Comparison of ENCODE assay signal across 15 cellular contexts in the genomic region with DNA sequence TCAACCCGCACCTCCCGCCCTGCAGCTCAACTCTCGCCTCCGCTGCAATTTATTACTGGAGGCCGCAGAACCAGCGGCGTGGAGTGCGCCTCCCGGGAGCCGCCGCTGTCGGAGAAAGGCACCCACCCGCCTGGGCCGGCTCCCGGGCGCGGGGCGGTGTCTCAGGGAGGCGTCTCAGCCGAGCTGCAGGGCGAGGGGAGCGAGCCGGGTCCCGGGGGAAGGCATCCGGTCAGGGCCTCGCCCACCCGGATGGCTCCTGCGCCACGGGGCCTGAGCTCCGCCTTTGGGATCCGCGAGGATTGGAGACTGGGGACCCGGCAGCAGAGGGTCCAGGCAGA. TPM values are rescaled to one million over a fixed set of nuclear protein-coding genes. Genes with fewer than 3 reads are reported as not detected.
DNase-seq lines count a peak whose midpoint lies in the region; FAIRE-seq and TF ChIP-seq lines count a peak whose summit lies in the region.
"Had no signal": no experiment of that assay in that cellular context is flagged by ENCODE, and none has a peak within 500 bp of the region (broad histone marks: within the 10 kb centered on the region; RNA-seq: fewer than 3 reads in every experiment).

No MANE protein-coding gene starts in this region.

- H3K4me1 ChIP-seq in HUES6 (ENCODE audit: control insufficient read depth, insufficient read depth, low read length) = peaks cover 20% of the 10 kb centered on the region
- no peaks in the 10 kb centered on the region for H3K4me1 ChIP-seq in endodermal cell (ENCODE audit: control insufficient read depth, insufficient read depth, low read length)
- peaks cover 2 to 8% of the 10 kb centered on the region in 2 donors for H3K4me1 ChIP-seq in kidney (ENCODE audit: control insufficient read depth in 1 of 2, insufficient read depth in 1 of 2, low read depth in 1 of 2, low read length in 2 of 2)

- peaks cover 10% of the 10 kb centered on the region for H3K4me1 Mint-ChIP-seq in endodermal cell
- H3K4me1 Mint-ChIP-seq: CD4-positive, alpha-beta memory T cell had no signal

- H3K27me3 ChIP-seq in HUES6 (ENCODE audit: control insufficient read depth, insufficient read depth, low read length) = peaks cover 27% of the 10 kb centered on the region
- no peaks in the 10 kb centered on the region for H3K27me3 ChIP-seq in endodermal cell (ENCODE audit: control insufficient read depth, insufficient read depth, low read length, poor library complexity, severe bottlenecking)
- H3K27me3 ChIP-seq: BE2C had no signal

- peak overlapping the region; percentile 44 for H3K4me3 ChIP-seq in HUES6 (ENCODE audit: low read depth, low read length)
- no peak overlapping the region for H3K4me3 ChIP-seq in endodermal cell (ENCODE audit: low read length)
- no peak overlapping the region for H3K4me3 ChIP-seq in kidney (ENCODE audit: low read length in 2 of 2)

- H3K36me3 Mint-ChIP-seq in endodermal cell (ENCODE audit: low read depth) = no peaks in the 10 kb centered on the region

- no peaks in the 10 kb centered on the region for H3K9me3 Mint-ChIP-seq in endodermal cell

- no peak overlapping the region for H3K4me3 Mint-ChIP-seq in endodermal cell
- H3K4me3 Mint-ChIP-seq: CD4-positive, alpha-beta memory T cell had no signal

- H3K27ac Mint-ChIP-seq in endodermal cell = no peak overlapping the region
- H3K27ac Mint-ChIP-seq: CD4-positive, alpha-beta memory T cell had no signal

- peaks cover 48% of the 10 kb centered on the region for H3K27me3 Mint-ChIP-seq in endodermal cell (ENCODE audit: insufficient read depth)

- DNase-seq in endodermal cell = peak; percentile 70
- peak; percentile 60 for DNase-seq in kidney
- DNase-seq in posterior vena cava (ENCODE audit: low spot score) = peak; percentile 76
- DNase-seq in Kasumi-1 (lab: John Stamatoyannopoulos, UW) = no peak
- no peak for DNase-seq in DMS53 (lab: John Stamatoyannopoulos, UW)
- no peak for DNase-seq in DMS114 treated with DMSO at 0.1 percent for 48 hours (lab: John Stamatoyannopoulos, UW; ENCODE audit: unreplicated experiment)
- DNase-seq: BE2C; CD4-positive, alpha-beta memory T cell; DND-41; NCI-H1436; NCI-H2029 treated with DMSO at 0.1 percent for 48 hours; NCI-H524 had no signal

- TF ChIP-seq CTCF in endodermal cell (conservative IDR thresholded peaks at IDR 0.05) = no peak
- no peak for TF ChIP-seq CTCF in kidney (IDR thresholded peaks at IDR 0.05; ENCODE audit: borderline replicate concordance, extremely low read depth, insufficient read depth)

- FAIRE-seq in kidney (lab: Jason Lieb, UNC) = no peak
- FAIRE-seq: H54 had no signal

- H3K27ac ChIP-seq in HUES6 (ENCODE audit: low read depth, low read length) = no peak overlapping the region
- no peak overlapping the region for H3K27ac ChIP-seq in endodermal cell (ENCODE audit: low read depth, low read length)
- no peak overlapping the region for H3K27ac ChIP-seq in kidney (ENCODE audit: low read depth in 2 of 2, low read length in 2 of 2)

- 86 to 92% methylated on average over 19 to 33 of the region's 33 CpGs for WGBS in endodermal cell (ENCODE audit: insufficient coverage in 1 of 2, insufficient read length in 1 of 2), 2 experiments

- H3K9ac ChIP-seq in HUES6 (ENCODE audit: low read length) (no peak overlapping the region), endodermal cell (ENCODE audit: extremely low read depth, low read length, poor library complexity, severe bottlenecking) (no peak overlapping the region), kidney (ENCODE audit: low read length in 2 of 2) (no peak overlapping the region)

- no peaks in the 10 kb centered on the region for H3K9me3 ChIP-seq in HUES6 (ENCODE audit: control insufficient read depth, insufficient read depth, low read depth, low read length)
- H3K9me3 ChIP-seq in endodermal cell (ENCODE audit: control insufficient read depth, low read length) = no peaks in the 10 kb centered on the region
- peaks cover 0 to under 1% of the 10 kb centered on the region in 2 donors for H3K9me3 ChIP-seq in kidney (ENCODE audit: control insufficient read depth in 1 of 2, low read length in 2 of 2)
- H3K9me3 ChIP-seq: BE2C had no signal

- intact Hi-C loops in kidney (cut with DNase I) = no loop called here
- intact Hi-C loops in posterior vena cava (cut with DNase I) = no loop called here

- H3K36me3 ChIP-seq in HUES6 (ENCODE audit: control insufficient read depth, insufficient read depth, low read length) (no peaks in the 10 kb centered on the region), endodermal cell (ENCODE audit: control insufficient read depth, insufficient read depth, low read length) (no peaks in the 10 kb centered on the region), kidney (ENCODE audit: control insufficient read depth in 1 of 2, insufficient read depth in 2 of 2, low read length in 2 of 2) (no peaks in the 10 kb centered on the region)
- H3K36me3 ChIP-seq: BE2C had no signal

RNA-seq across cellular contexts. Expression of gene TSPAN17, which starts 32.9 kb away (rescaled TPM):
- total RNA-seq in endodermal cell = 10 to 100 TPM; 49.3 to 50.3 TPM
- polyA plus RNA-seq in endodermal cell (2013, experiment 1 of 2) = 35.5 TPM
- 34.8 TPM for polyA plus RNA-seq in endodermal cell (2013, experiment 2 of 2)
- total RNA-seq in kidney = 34.3 TPM
- 32.1 TPM for polyA plus RNA-seq in kidney (ENCODE audit: insufficient read depth, low read depth, low replicate concordance)
- 10 to 100 TPM; 15.7 to 18.5 TPM for total RNA-seq in posterior vena cava

RNA-seq across cellular contexts. Expression of gene EIF4E1B, which starts 49.7 kb away (rescaled TPM):
- total RNA-seq in endodermal cell (1 to 10 TPM; 1.4 to 2.0 TPM), kidney (not detected), posterior vena cava (not detected)
- polyA plus RNA-seq in endodermal cell (2013, experiment 1 of 2) = 0.82 TPM
- polyA plus RNA-seq in endodermal cell (2013, experiment 2 of 2) = not detected
- not detected for polyA plus RNA-seq in kidney (ENCODE audit: insufficient read depth, low read depth, low replicate concordance)
- total RNA-seq: CD4-positive, alpha-beta memory T cell had no signal
- polyA plus RNA-seq: AG04450; CD4-positive, alpha-beta memory T cell had no signal

RNA-seq across cellular contexts. Expression of gene SNCB, which starts 49.9 kb away (rescaled TPM):
- total RNA-seq in endodermal cell (1 to 10 TPM in 1 of 2 donors, under 1 TPM in 1; 0.22 to 1.8 TPM), kidney (not detected), posterior vena cava (not detected)
- polyA plus RNA-seq in endodermal cell (2013, experiment 1 of 2) = 0.25 TPM
- polyA plus RNA-seq in endodermal cell (2013, experiment 2 of 2) = 0.58 TPM
- polyA plus RNA-seq in kidney (ENCODE audit: insufficient read depth, low read depth, low replicate concordance) = not detected
- total RNA-seq: CD4-positive, alpha-beta memory T cell had no signal
- polyA plus RNA-seq: CD4-positive, alpha-beta memory T cell had no signal

Comparison
In these comparisons a context has a peak if more than half of its experiments do, and no peak if none do; other contexts are left out.
1. DNase-seq: peak in endodermal cell (single experiment), kidney (single experiment) and posterior vena cava (single experiment); none in Kasumi-1 (0 of 2), DMS53 (single experiment) and DMS114 treated with DMSO at 0.1 percent for 48 hours (single experiment).